Comparison of ENCODE assay signal across 1 cellular context in the genomic region with DNA sequence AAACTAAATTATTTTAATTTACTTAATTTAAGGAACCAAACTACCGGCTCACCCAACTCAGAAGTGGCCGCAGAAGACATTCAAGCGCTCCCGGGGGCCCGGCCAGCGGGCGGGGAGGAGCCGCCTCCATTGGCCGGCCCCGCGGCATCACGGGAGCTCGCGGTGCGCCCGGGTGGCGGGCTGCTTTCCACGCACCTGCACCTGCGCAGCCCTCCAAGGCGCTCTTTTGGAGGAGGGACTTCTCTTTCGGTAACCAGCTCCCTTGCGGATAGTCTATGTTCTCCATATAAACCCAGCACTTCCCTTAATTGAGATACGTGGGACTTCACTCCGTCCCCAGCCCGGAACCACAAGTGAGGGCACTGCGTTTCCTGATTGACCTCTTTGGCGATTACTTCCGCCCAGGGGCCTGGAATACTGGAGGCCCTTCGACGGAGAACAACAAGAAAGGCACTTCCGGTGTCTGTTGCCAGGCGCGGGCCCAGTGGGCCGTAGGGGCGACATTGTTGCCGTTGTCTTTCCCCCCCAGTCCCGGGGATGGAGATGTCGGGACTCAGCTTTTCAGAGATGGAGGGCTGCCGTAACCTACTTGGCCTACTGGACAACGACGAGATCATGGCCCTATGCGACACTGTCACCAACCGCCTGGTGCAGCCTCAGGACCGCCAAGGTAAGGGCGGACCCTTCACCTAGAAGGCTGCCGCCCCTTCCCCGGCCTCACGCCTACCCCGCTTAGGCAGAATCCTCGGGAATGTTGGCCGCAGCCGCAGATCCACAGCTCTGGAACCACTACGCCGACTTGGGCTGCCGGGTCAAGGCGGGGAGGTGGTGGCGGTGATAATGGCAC.
TF ChIP-seq lines count a peak whose summit lies in the region.

A gene (plus strand): TSS at position 444 of the 847 bp plus-strand sequence. CDS start 94 bp downstream, at position 538.

TF ChIP-seq in K562, 482 proteins besides CTCF, POLR2A, EP300 and RAD21 (continued from another document and continues in another):
- TF ChIP-seq, protein P1, sequence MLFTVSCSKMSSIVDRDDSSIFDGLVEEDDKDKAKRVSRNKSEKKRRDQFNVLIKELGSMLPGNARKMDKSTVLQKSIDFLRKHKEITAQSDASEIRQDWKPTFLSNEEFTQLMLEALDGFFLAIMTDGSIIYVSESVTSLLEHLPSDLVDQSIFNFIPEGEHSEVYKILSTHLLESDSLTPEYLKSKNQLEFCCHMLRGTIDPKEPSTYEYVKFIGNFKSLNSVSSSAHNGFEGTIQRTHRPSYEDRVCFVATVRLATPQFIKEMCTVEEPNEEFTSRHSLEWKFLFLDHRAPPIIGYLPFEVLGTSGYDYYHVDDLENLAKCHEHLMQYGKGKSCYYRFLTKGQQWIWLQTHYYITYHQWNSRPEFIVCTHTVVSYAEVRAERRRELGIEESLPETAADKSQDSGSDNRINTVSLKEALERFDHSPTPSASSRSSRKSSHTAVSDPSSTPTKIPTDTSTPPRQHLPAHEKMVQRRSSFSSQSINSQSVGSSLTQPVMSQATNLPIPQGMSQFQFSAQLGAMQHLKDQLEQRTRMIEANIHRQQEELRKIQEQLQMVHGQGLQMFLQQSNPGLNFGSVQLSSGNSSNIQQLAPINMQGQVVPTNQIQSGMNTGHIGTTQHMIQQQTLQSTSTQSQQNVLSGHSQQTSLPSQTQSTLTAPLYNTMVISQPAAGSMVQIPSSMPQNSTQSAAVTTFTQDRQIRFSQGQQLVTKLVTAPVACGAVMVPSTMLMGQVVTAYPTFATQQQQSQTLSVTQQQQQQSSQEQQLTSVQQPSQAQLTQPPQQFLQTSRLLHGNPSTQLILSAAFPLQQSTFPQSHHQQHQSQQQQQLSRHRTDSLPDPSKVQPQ (CRISPR knock-in tag; IDR thresholded peaks at IDR 0.05; ENCODE audit: borderline replicate concordance) = no peak
- TF ChIP-seq, protein P2, sequence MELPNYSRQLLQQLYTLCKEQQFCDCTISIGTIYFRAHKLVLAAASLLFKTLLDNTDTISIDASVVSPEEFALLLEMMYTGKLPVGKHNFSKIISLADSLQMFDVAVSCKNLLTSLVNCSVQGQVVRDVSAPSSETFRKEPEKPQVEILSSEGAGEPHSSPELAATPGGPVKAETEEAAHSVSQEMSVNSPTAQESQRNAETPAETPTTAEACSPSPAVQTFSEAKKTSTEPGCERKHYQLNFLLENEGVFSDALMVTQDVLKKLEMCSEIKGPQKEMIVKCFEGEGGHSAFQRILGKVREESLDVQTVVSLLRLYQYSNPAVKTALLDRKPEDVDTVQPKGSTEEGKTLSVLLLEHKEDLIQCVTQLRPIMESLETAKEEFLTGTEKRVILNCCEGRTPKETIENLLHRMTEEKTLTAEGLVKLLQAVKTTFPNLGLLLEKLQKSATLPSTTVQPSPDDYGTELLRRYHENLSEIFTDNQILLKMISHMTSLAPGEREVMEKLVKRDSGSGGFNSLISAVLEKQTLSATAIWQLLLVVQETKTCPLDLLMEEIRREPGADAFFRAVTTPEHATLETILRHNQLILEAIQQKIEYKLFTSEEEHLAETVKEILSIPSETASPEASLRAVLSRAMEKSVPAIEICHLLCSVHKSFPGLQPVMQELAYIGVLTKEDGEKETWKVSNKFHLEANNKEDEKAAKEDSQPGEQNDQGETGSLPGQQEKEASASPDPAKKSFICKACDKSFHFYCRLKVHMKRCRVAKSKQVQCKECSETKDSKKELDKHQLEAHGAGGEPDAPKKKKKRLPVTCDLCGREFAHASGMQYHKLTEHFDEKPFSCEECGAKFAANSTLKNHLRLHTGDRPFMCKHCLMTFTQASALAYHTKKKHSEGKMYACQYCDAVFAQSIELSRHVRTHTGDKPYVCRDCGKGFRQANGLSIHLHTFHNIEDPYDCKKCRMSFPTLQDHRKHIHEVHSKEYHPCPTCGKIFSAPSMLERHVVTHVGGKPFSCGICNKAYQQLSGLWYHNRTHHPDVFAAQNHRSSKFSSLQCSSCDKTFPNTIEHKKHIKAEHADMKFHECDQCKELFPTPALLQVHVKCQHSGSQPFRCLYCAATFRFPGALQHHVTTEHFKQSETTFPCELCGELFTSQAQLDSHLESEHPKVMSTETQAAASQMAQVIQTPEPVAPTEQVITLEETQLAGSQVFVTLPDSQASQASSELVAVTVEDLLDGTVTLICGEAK (IDR thresholded peaks at IDR 0.05) = peak; percentile 99
- TF ChIP-seq, protein P2 (CRISPR knock-in tag; IDR thresholded peaks at IDR 0.05) = no peak
- TF ChIP-seq GABPA (tag; conservative IDR thresholded peaks at IDR 0.05; ENCODE audit: low read depth) = peak; percentile 98
- 0 out of 2 replicates have a peak, but pooled peaks have one; percentile 30 for TF ChIP-seq FOXM1 (IDR thresholded peaks at IDR 0.05; ENCODE audit: low read depth)
- TF ChIP-seq FOXM1 (CRISPR knock-in tag; IDR thresholded peaks at IDR 0.05; ENCODE audit: low read depth) = no peak
- TF ChIP-seq ZNF699 (CRISPR knock-in tag; IDR thresholded peaks at IDR 0.05; ENCODE audit: insufficient replicate concordance) = no peak
- TF ChIP-seq SP1 (CRISPR knock-in tag; IDR thresholded peaks at IDR 0.05) = peak; percentile 72
- peak; percentile 44 for TF ChIP-seq SMAD1 (IDR thresholded peaks at IDR 0.05; ENCODE audit: low read depth, low read length, partially characterized antibody)
- peak; percentile 37; the same call in 1 of the 2 replicates for TF ChIP-seq SOX6 (IDR thresholded peaks at IDR 0.05)
- TF ChIP-seq, protein P3, sequence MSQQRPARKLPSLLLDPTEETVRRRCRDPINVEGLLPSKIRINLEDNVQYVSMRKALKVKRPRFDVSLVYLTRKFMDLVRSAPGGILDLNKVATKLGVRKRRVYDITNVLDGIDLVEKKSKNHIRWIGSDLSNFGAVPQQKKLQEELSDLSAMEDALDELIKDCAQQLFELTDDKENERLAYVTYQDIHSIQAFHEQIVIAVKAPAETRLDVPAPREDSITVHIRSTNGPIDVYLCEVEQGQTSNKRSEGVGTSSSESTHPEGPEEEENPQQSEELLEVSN (IDR thresholded peaks at IDR 0.05; ENCODE audit: borderline replicate concordance in 1 of 2, extremely low read depth in 1 of 2, insufficient read depth in 1 of 2, insufficient read length in 1 of 2, low read depth in 1 of 2, low read length in 1 of 2, poor library complexity in 1 of 2, severe bottlenecking in 1 of 2) = peak in 1 of 2 experiments; percentile 54
- TF ChIP-seq, protein P4, sequence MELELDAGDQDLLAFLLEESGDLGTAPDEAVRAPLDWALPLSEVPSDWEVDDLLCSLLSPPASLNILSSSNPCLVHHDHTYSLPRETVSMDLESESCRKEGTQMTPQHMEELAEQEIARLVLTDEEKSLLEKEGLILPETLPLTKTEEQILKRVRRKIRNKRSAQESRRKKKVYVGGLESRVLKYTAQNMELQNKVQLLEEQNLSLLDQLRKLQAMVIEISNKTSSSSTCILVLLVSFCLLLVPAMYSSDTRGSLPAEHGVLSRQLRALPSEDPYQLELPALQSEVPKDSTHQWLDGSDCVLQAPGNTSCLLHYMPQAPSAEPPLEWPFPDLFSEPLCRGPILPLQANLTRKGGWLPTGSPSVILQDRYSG (tag; conservative IDR thresholded peaks at IDR 0.05; ENCODE audit: low read depth) = 0 out of 2 replicates have a peak, but pooled peaks have one; percentile 52
- TF ChIP-seq ELF1 (tag; IDR thresholded peaks at IDR 0.05) = peak; percentile 89
- TF ChIP-seq, protein P5, sequence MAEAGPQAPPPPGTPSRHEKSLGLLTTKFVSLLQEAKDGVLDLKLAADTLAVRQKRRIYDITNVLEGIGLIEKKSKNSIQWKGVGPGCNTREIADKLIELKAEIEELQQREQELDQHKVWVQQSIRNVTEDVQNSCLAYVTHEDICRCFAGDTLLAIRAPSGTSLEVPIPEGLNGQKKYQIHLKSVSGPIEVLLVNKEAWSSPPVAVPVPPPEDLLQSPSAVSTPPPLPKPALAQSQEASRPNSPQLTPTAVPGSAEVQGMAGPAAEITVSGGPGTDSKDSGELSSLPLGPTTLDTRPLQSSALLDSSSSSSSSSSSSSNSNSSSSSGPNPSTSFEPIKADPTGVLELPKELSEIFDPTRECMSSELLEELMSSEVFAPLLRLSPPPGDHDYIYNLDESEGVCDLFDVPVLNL (CRISPR knock-in tag; IDR thresholded peaks at IDR 0.05; ENCODE audit: low read depth) = peak; percentile 30; the same call in 1 of the 2 replicates
- peak in 1 of 2 experiments; percentile 98; a peak in 2 of 4 replicates for TF ChIP-seq TRIM24 (IDR thresholded peaks at IDR 0.05)
- no peak for TF ChIP-seq SMAD3 (CRISPR knock-in tag; conservative IDR thresholded peaks at IDR 0.05)
- TF ChIP-seq, protein P6, sequence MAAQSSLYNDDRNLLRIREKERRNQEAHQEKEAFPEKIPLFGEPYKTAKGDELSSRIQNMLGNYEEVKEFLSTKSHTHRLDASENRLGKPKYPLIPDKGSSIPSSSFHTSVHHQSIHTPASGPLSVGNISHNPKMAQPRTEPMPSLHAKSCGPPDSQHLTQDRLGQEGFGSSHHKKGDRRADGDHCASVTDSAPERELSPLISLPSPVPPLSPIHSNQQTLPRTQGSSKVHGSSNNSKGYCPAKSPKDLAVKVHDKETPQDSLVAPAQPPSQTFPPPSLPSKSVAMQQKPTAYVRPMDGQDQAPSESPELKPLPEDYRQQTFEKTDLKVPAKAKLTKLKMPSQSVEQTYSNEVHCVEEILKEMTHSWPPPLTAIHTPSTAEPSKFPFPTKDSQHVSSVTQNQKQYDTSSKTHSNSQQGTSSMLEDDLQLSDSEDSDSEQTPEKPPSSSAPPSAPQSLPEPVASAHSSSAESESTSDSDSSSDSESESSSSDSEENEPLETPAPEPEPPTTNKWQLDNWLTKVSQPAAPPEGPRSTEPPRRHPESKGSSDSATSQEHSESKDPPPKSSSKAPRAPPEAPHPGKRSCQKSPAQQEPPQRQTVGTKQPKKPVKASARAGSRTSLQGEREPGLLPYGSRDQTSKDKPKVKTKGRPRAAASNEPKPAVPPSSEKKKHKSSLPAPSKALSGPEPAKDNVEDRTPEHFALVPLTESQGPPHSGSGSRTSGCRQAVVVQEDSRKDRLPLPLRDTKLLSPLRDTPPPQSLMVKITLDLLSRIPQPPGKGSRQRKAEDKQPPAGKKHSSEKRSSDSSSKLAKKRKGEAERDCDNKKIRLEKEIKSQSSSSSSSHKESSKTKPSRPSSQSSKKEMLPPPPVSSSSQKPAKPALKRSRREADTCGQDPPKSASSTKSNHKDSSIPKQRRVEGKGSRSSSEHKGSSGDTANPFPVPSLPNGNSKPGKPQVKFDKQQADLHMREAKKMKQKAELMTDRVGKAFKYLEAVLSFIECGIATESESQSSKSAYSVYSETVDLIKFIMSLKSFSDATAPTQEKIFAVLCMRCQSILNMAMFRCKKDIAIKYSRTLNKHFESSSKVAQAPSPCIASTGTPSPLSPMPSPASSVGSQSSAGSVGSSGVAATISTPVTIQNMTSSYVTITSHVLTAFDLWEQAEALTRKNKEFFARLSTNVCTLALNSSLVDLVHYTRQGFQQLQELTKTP (IDR thresholded peaks at IDR 0.05; ENCODE audit: low read depth in 1 of 2, partially characterized antibody in 2 of 2) = peak in 1 of 2 experiments; percentile 76
- TF ChIP-seq FOXK1 (CRISPR knock-in tag; IDR thresholded peaks at IDR 0.05; ENCODE audit: borderline replicate concordance) = no peak
- TF ChIP-seq, protein P7, sequence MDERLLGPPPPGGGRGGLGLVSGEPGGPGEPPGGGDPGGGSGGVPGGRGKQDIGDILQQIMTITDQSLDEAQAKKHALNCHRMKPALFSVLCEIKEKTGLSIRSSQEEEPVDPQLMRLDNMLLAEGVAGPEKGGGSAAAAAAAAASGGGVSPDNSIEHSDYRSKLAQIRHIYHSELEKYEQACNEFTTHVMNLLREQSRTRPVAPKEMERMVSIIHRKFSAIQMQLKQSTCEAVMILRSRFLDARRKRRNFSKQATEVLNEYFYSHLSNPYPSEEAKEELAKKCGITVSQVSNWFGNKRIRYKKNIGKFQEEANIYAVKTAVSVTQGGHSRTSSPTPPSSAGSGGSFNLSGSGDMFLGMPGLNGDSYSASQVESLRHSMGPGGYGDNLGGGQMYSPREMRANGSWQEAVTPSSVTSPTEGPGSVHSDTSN (CRISPR knock-in tag; IDR thresholded peaks at IDR 0.05; ENCODE audit: low read depth) = no peak
- TF ChIP-seq, protein P7 (tag; conservative IDR thresholded peaks at IDR 0.05; ENCODE audit: low read depth) = no peak
- TF ChIP-seq, protein P8, sequence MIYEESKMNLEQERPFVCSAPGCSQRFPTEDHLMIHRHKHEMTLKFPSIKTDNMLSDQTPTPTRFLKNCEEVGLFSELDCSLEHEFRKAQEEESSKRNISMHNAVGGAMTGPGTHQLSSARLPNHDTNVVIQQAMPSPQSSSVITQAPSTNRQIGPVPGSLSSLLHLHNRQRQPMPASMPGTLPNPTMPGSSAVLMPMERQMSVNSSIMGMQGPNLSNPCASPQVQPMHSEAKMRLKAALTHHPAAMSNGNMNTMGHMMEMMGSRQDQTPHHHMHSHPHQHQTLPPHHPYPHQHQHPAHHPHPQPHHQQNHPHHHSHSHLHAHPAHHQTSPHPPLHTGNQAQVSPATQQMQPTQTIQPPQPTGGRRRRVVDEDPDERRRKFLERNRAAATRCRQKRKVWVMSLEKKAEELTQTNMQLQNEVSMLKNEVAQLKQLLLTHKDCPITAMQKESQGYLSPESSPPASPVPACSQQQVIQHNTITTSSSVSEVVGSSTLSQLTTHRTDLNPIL (CRISPR knock-in tag; IDR thresholded peaks at IDR 0.05) = no peak
- TF ChIP-seq MED1 (CRISPR knock-in tag; IDR thresholded peaks at IDR 0.05; ENCODE audit: borderline replicate concordance) = no peak
- TF ChIP-seq ZNF143 (CRISPR knock-in tag; IDR thresholded peaks at IDR 0.05) = peak; percentile 72
- TF ChIP-seq NCOA1 (IDR thresholded peaks at IDR 0.05; ENCODE audit: low read depth) = peak; percentile 97
